Comparison of ENCODE assay signal across 18 cellular contexts in genomic region chr2:53854678-53855077, GRCh38.
A peak's percentile ranks its signal among the peaks of the same experiment; 100 is the strongest.
DNase-seq lines count a peak whose midpoint lies in the region; ATAC-seq and FAIRE-seq lines count a peak whose summit lies in the region.
"Had no signal": no experiment of that assay in that cellular context is flagged by ENCODE, and none has a peak within 500 bp of the region (broad histone marks: within the 10 kb centered on the region; RNA-seq: fewer than 3 reads in every experiment).

No MANE protein-coding gene starts in this region.

- no peak overlapping the region for H3K4me3 Mint-ChIP-seq in stimulated activated naive CD8-positive, alpha-beta T cell treated with anti-CD3 and anti-CD28 coated beads, Interleukin-15, amount 100 ng/mL, for 72 hours
- no peak overlapping the region for H3K4me3 Mint-ChIP-seq in central memory CD8-positive, alpha-beta T cell
- H3K4me3 Mint-ChIP-seq: activated naive CD4-positive, alpha-beta T cell treated with anti-CD3 and anti-CD28 coated beads, Interleukin-2, amount 50 U/mL, for 24 hours; CD8-positive, alpha-beta T cell; immature natural killer cell had no signal

- H3K27me3 Mint-ChIP-seq in stimulated activated naive CD8-positive, alpha-beta T cell treated with anti-CD3 and anti-CD28 coated beads, Interleukin-15, amount 100 ng/mL, for 72 hours = no peaks in the 10 kb centered on the region
- no peaks in the 10 kb centered on the region for H3K27me3 Mint-ChIP-seq in central memory CD8-positive, alpha-beta T cell
- H3K27me3 Mint-ChIP-seq: activated naive CD4-positive, alpha-beta T cell treated with anti-CD3 and anti-CD28 coated beads, Interleukin-2, amount 50 U/mL, for 24 hours had no signal

- ATAC-seq in stimulated activated naive CD8-positive, alpha-beta T cell treated with anti-CD3 and anti-CD28 coated beads, Interleukin-15, Interleukin-2, amounts not matched to agents 100 U/mL and 50 U/mL, for 24 hours = peak; percentile 23
- ATAC-seq in stimulated activated naive CD8-positive, alpha-beta T cell treated with anti-CD3 and anti-CD28 coated beads, Interleukin-15, amount 100 ng/mL, for 72 hours = no peak
- peak; percentile 58 for ATAC-seq in HG02884 (IDR thresholded peaks at IDR 0.05; ENCODE audit: unreplicated experiment)
- ATAC-seq in central memory CD8-positive, alpha-beta T cell (replicated peaks; ENCODE audit: extremely low read depth, poor library complexity, severe bottlenecking) = no peak
- ATAC-seq in HG02763 (IDR thresholded peaks at IDR 0.05; ENCODE audit: unreplicated experiment) = no peak
- ATAC-seq: CD8-positive, alpha-beta T cell; left ventricle myocardium superior had no signal

- H3K4me1 Mint-ChIP-seq in stimulated activated naive CD8-positive, alpha-beta T cell treated with anti-CD3 and anti-CD28 coated beads, Interleukin-15, amount 100 ng/mL, for 72 hours = no peaks in the 10 kb centered on the region
- H3K4me1 Mint-ChIP-seq in central memory CD8-positive, alpha-beta T cell = peaks cover 9% of the 10 kb centered on the region
- H3K4me1 Mint-ChIP-seq: activated naive CD4-positive, alpha-beta T cell treated with anti-CD3 and anti-CD28 coated beads, Interleukin-2, amount 50 U/mL, for 24 hours had no signal

- FAIRE-seq in GM19239 (lab: Jason Lieb, UNC) = no peak

- peak overlapping the region in 1 of 2 donors; percentile 34 for H3K27ac Mint-ChIP-seq in stimulated activated naive CD8-positive, alpha-beta T cell treated with anti-CD3 and anti-CD28 coated beads, Interleukin-15, amount 100 ng/mL, for 72 hours
- peak overlapping the region; percentile 8 for H3K27ac Mint-ChIP-seq in central memory CD8-positive, alpha-beta T cell (ENCODE audit: low read depth)

- no peak for DNase-seq in stimulated activated naive CD8-positive, alpha-beta T cell treated with anti-CD3 and anti-CD28 coated beads, Interleukin-15, Interleukin-2, amounts not matched to agents 100 U/mL and 50 U/mL, for 24 hours
- no peak for DNase-seq in stimulated activated naive CD8-positive, alpha-beta T cell treated with anti-CD3 and anti-CD28 coated beads, Interleukin-15, amount 100 ng/mL, for 72 hours
- no peak for DNase-seq in central memory CD8-positive, alpha-beta T cell (ENCODE audit: low spot score in 2 of 2)
- DNase-seq in cerebellar nuclear complex (lab: John Stamatoyannopoulos, UW) (no peak), GM19239 (ENCODE audit: insufficient read length, low spot score) (no peak), NCI-H1694 (lab: John Stamatoyannopoulos, UW) (no peak)
- DNase-seq: CD8-positive, alpha-beta T cell; DMS79 treated with DMSO at 0.1 percent for 48 hours; H7; heart right ventricle; immature natural killer cell; left ventricle myocardium superior; NCI-H1417; NCI-H524 treated with DMSO at 0.1 percent for 48 hours; occipital lobe had no signal

- H3K36me3 Mint-ChIP-seq in central memory CD8-positive, alpha-beta T cell (ENCODE audit: insufficient read depth) = peaks cover 3% of the 10 kb centered on the region

- no peaks in the 10 kb centered on the region for H3K9me3 Mint-ChIP-seq in stimulated activated naive CD8-positive, alpha-beta T cell treated with anti-CD3 and anti-CD28 coated beads, Interleukin-15, amount 100 ng/mL, for 72 hours
- H3K9me3 Mint-ChIP-seq in central memory CD8-positive, alpha-beta T cell = no peaks in the 10 kb centered on the region
- H3K9me3 Mint-ChIP-seq: activated naive CD4-positive, alpha-beta T cell treated with anti-CD3 and anti-CD28 coated beads, Interleukin-2, amount 50 U/mL, for 24 hours; CD8-positive, alpha-beta T cell; immature natural killer cell had no signal

Comparison
In these comparisons a context has a peak if more than half of its experiments do, and no peak if none do; other contexts are left out.
1. ATAC-seq: peak in stimulated activated naive CD8-positive, alpha-beta T cell treated with anti-CD3 and anti-CD28 coated beads, Interleukin-15, Interleukin-2, amounts not matched to agents 100 U/mL and 50 U/mL, for 24 hours (single experiment) and HG02884 (single experiment); none in stimulated activated naive CD8-positive, alpha-beta T cell treated with anti-CD3 and anti-CD28 coated beads, Interleukin-15, amount 100 ng/mL, for 72 hours (single experiment), central memory CD8-positive, alpha-beta T cell (single experiment) and HG02763 (single experiment).